13 cellular contexts compared by ENCODE assay signal in the genomic region with DNA sequence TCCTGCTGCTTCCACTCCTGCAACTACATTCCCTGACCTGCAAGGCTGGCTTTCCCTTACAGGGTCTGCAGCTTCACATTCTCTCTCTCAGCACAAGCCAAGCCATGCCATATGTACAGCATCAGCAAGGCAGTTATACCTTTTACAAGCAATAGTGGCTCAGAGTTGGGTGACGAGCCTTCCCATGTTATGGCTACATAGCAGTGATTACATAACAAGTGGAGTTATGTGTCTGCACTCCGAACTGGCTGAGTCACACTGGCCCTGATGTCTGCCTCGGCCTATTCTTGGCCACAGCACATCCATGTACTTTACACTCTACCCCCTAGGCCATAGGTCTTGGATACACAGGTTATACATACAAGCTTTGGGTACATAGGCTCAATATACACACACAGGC. TPM values are rescaled to one million over a fixed set of nuclear protein-coding genes. Genes with fewer than 3 reads are reported as not detected.
DNase-seq lines count a peak whose midpoint lies in the region; FAIRE-seq and TF ChIP-seq lines count a peak whose summit lies in the region.
"Had no signal": no experiment of that assay in that cellular context is flagged by ENCODE, and none has a peak within 500 bp of the region (broad histone marks: within the 10 kb centered on the region; RNA-seq: fewer than 3 reads in every experiment).

No MANE protein-coding gene starts in this region.

- FAIRE-seq in GM12892 (lab: Jason Lieb, UNC) = no peak

- peak; percentile 71 for DNase-seq in GM04503 (ENCODE audit: low read depth)
- DNase-seq in RPMI7951 (ENCODE audit: low read depth) = peak; percentile 46
- peak; percentile 79 for DNase-seq in fibroblast of peridontal ligament (ENCODE audit: extremely low read depth)
- DNase-seq in renal cortical epithelial cell (ENCODE audit: low read depth) = peak; percentile 39
- DNase-seq in NCI-H446 (lab: John Stamatoyannopoulos, UW) = no peak
- DNase-seq in activated naive CD4-positive, alpha-beta T cell treated with Interleukin-2 at 50 U/mL for 16 hours = no peak
- no peak for DNase-seq in GM12892 (ENCODE audit: insufficient read length)
- no peak for DNase-seq in activated CD4-positive, CD25-positive, alpha-beta regulatory T cell (lab: John Stamatoyannopoulos, UW)
- DNase-seq: left cardiac atrium; NCI-H1436 treated with DMSO at 0.1 percent for 48 hours; NCI-H69; stimulated activated CD4-positive, alpha-beta T cell treated with anti-CD3 and anti-CD28 coated beads, Interleukin-15, amount 100 ng/mL, for 24 hours had no signal

- TF ChIP-seq POLR2A in GM12892 (IDR thresholded peaks at IDR 0.05; ENCODE audit: low read depth, low read length) = no peak

RNA-seq across cellular contexts. Expression of a gene that starts 52.0 kb away (rescaled TPM):
- total RNA-seq in RPMI7951 (2014; rRNA removed; shearing (Covaris generic)) = not detected in 2 replicates
- total RNA-seq in renal cortical epithelial cell = 1.7 and 3.0 TPM in 2 replicates
- polyA plus RNA-seq in GM12892 (2012; ENCODE audit: missing spikeins) = 3.6 TPM
- total RNA-seq: SK-MEL-5 had no signal

Comparison
In these comparisons a context has a peak if more than half of its experiments do, and no peak if none do; other contexts are left out.
1. DNase-seq: peak in GM04503 (single experiment), RPMI7951 (single experiment), fibroblast of peridontal ligament (single experiment) and renal cortical epithelial cell (single experiment); none in NCI-H446 (0 of 2), activated naive CD4-positive, alpha-beta T cell treated with Interleukin-2 at 50 U/mL for 16 hours (single experiment), GM12892 (single experiment) and activated CD4-positive, CD25-positive, alpha-beta regulatory T cell (0 of 4).